Comparison of ENCODE assay signal across 16 cellular contexts in genomic region chr14:94944636-94945258, GRCh38.
DNase-seq lines count a peak whose midpoint lies in the region; ATAC-seq and TF ChIP-seq lines count a peak whose summit lies in the region.
"Had no signal": no experiment of that assay in that cellular context is flagged by ENCODE, and none has a peak within 500 bp of the region (broad histone marks: within the 10 kb centered on the region; RNA-seq: fewer than 3 reads in every experiment).

No MANE protein-coding gene starts in this region.

- intact Hi-C loops in natural killer cell (cut with micrococcal nuclease), result no loop called here

- peaks cover 4% of the 10 kb centered on the region for H3K27me3 Mint-ChIP-seq in stimulated activated naive CD8-positive, alpha-beta T cell treated with anti-CD3 and anti-CD28 coated beads, Interleukin-15, amount 100 ng/mL, for 72 hours
- no peaks in the 10 kb centered on the region for H3K27me3 Mint-ChIP-seq in activated T-helper 17 cell treated with anti-CD3 and anti-CD28 coated beads, Interleukin-2, amount 50 U/mL, for 72 hours
- peaks cover 0 to 4% of the 10 kb centered on the region in 2 donors for H3K27me3 Mint-ChIP-seq in natural killer cell (ENCODE audit: low read depth in 2 of 2)

- TF ChIP-seq CTCF in natural killer cell (IDR thresholded peaks at IDR 0.05) (no peak), foreskin fibroblast (IDR thresholded peaks at IDR 0.05; ENCODE audit: low read depth, low read length) (no peak)

- no peak for DNase-seq in stimulated activated naive CD8-positive, alpha-beta T cell treated with anti-CD3 and anti-CD28 coated beads, Interleukin-15, amount 100 ng/mL, for 72 hours
- no peak for DNase-seq in stimulated activated naive CD8-positive, alpha-beta T cell treated with anti-CD3 and anti-CD28 coated beads, Interleukin-15, Interleukin-2, amounts not matched to agents 100 U/mL and 50 U/mL, for 24 hours
- no peak for DNase-seq in natural killer cell
- no peak for DNase-seq in stimulated activated effector memory CD8-positive, alpha-beta T cell treated with anti-CD3 and anti-CD28 coated beads, Interleukin-12 subunit alpha, Interleukin-12 subunit beta, amount 100 ng/mL, for 72 hours (ENCODE audit: low spot score in 2 of 2)
- no peak for DNase-seq in foreskin fibroblast
- no peak for DNase-seq in NOMO-1 treated with dmso at 0.1 percent for 144 hours (lab: John Stamatoyannopoulos, UW; ENCODE audit: unreplicated experiment)
- no peak for DNase-seq in HuH-7.5 (ENCODE audit: low spot score)
- DNase-seq: Caco-2, GF-D8, GOT3 had no signal

- no peaks in the 10 kb centered on the region for H3K36me3 Mint-ChIP-seq in activated T-helper 17 cell treated with anti-CD3 and anti-CD28 coated beads, Interleukin-2, amount 50 U/mL, for 72 hours (ENCODE audit: low read depth)
- no peaks in the 10 kb centered on the region for H3K36me3 Mint-ChIP-seq in natural killer cell
- peaks cover 6% of the 10 kb centered on the region for H3K36me3 Mint-ChIP-seq in stimulated activated effector memory CD8-positive, alpha-beta T cell treated with anti-CD3 and anti-CD28 coated beads, Interleukin-12 subunit alpha, Interleukin-12 subunit beta, amount 100 ng/mL, for 72 hours
- H3K36me3 Mint-ChIP-seq: CD14-positive monocyte; CD8-positive, alpha-beta T cell had no signal

- no peaks in the 10 kb centered on the region for H3K4me1 Mint-ChIP-seq in stimulated activated naive CD8-positive, alpha-beta T cell treated with anti-CD3 and anti-CD28 coated beads, Interleukin-15, amount 100 ng/mL, for 72 hours
- H3K4me1 Mint-ChIP-seq in activated T-helper 17 cell treated with anti-CD3 and anti-CD28 coated beads, Interleukin-2, amount 50 U/mL, for 72 hours, result peaks cover 10% of the 10 kb centered on the region
- H3K4me1 Mint-ChIP-seq in natural killer cell, result peaks cover 23 to 27% of the 10 kb centered on the region in 2 donors
- peaks cover 20% of the 10 kb centered on the region for H3K4me1 Mint-ChIP-seq in stimulated activated effector memory CD8-positive, alpha-beta T cell treated with anti-CD3 and anti-CD28 coated beads, Interleukin-12 subunit alpha, Interleukin-12 subunit beta, amount 100 ng/mL, for 72 hours
- H3K4me1 Mint-ChIP-seq: B cell, CD14-positive monocyte had no signal

- H3K9me3 Mint-ChIP-seq in stimulated activated naive CD8-positive, alpha-beta T cell treated with anti-CD3 and anti-CD28 coated beads, Interleukin-15, amount 100 ng/mL, for 72 hours, result peaks cover 0 to 9% of the 10 kb centered on the region in 2 donors
- H3K9me3 Mint-ChIP-seq in activated T-helper 17 cell treated with anti-CD3 and anti-CD28 coated beads, Interleukin-2, amount 50 U/mL, for 72 hours, result no peaks in the 10 kb centered on the region
- no peaks in the 10 kb centered on the region for H3K9me3 Mint-ChIP-seq in natural killer cell
- peaks cover 3% of the 10 kb centered on the region for H3K9me3 Mint-ChIP-seq in stimulated activated effector memory CD8-positive, alpha-beta T cell treated with anti-CD3 and anti-CD28 coated beads, Interleukin-12 subunit alpha, Interleukin-12 subunit beta, amount 100 ng/mL, for 72 hours

- no peak overlapping the region for H3K4me3 ChIP-seq in foreskin fibroblast (ENCODE audit: low read depth in 1 of 2, low read length in 2 of 2)
- H3K4me3 ChIP-seq: HAP-1 had no signal

- H3K4me3 Mint-ChIP-seq in stimulated activated naive CD8-positive, alpha-beta T cell treated with anti-CD3 and anti-CD28 coated beads, Interleukin-15, amount 100 ng/mL, for 72 hours, result no peak overlapping the region
- H3K4me3 Mint-ChIP-seq in activated T-helper 17 cell treated with anti-CD3 and anti-CD28 coated beads, Interleukin-2, amount 50 U/mL, for 72 hours, result no peak overlapping the region
- H3K4me3 Mint-ChIP-seq in natural killer cell, result peak overlapping the region; percentile 80
- no peak overlapping the region for H3K4me3 Mint-ChIP-seq in stimulated activated effector memory CD8-positive, alpha-beta T cell treated with anti-CD3 and anti-CD28 coated beads, Interleukin-12 subunit alpha, Interleukin-12 subunit beta, amount 100 ng/mL, for 72 hours
- H3K4me3 Mint-ChIP-seq: B cell; CD14-positive monocyte; CD8-positive, alpha-beta T cell had no signal

- no peak overlapping the region for H3K27ac Mint-ChIP-seq in stimulated activated naive CD8-positive, alpha-beta T cell treated with anti-CD3 and anti-CD28 coated beads, Interleukin-15, amount 100 ng/mL, for 72 hours
- no peak overlapping the region for H3K27ac Mint-ChIP-seq in activated T-helper 17 cell treated with anti-CD3 and anti-CD28 coated beads, Interleukin-2, amount 50 U/mL, for 72 hours
- H3K27ac Mint-ChIP-seq in natural killer cell, result peak overlapping the region in 1 of 2 donors; percentile 89
- H3K27ac Mint-ChIP-seq in stimulated activated effector memory CD8-positive, alpha-beta T cell treated with anti-CD3 and anti-CD28 coated beads, Interleukin-12 subunit alpha, Interleukin-12 subunit beta, amount 100 ng/mL, for 72 hours, result no peak overlapping the region
- H3K27ac Mint-ChIP-seq: B cell, CD14-positive monocyte had no signal

- peak; percentile 37 for ATAC-seq in stimulated activated naive CD8-positive, alpha-beta T cell treated with anti-CD3 and anti-CD28 coated beads, Interleukin-15, amount 100 ng/mL, for 72 hours
- ATAC-seq in stimulated activated naive CD8-positive, alpha-beta T cell treated with anti-CD3 and anti-CD28 coated beads, Interleukin-15, Interleukin-2, amounts not matched to agents 100 U/mL and 50 U/mL, for 24 hours, result no peak
- peak; percentile 58 for ATAC-seq in activated T-helper 17 cell treated with anti-CD3 and anti-CD28 coated beads, Interleukin-2, amount 50 U/mL, for 72 hours (replicated peaks)
- no peak for ATAC-seq in natural killer cell
- peak; percentile 63 for ATAC-seq in stimulated activated effector memory CD8-positive, alpha-beta T cell treated with anti-CD3 and anti-CD28 coated beads, Interleukin-12 subunit alpha, Interleukin-12 subunit beta, amount 100 ng/mL, for 72 hours
- ATAC-seq: HepG2 had no signal

Comparison
In these comparisons a context has a peak if more than half of its experiments do, and no peak if none do; other contexts are left out.
1. ATAC-seq: peak in stimulated activated naive CD8-positive, alpha-beta T cell treated with anti-CD3 and anti-CD28 coated beads, Interleukin-15, amount 100 ng/mL, for 72 hours (single experiment), activated T-helper 17 cell treated with anti-CD3 and anti-CD28 coated beads, Interleukin-2, amount 50 U/mL, for 72 hours (single experiment) and stimulated activated effector memory CD8-positive, alpha-beta T cell treated with anti-CD3 and anti-CD28 coated beads, Interleukin-12 subunit alpha, Interleukin-12 subunit beta, amount 100 ng/mL, for 72 hours (single experiment); none in stimulated activated naive CD8-positive, alpha-beta T cell treated with anti-CD3 and anti-CD28 coated beads, Interleukin-15, Interleukin-2, amounts not matched to agents 100 U/mL and 50 U/mL, for 24 hours (single experiment) and natural killer cell (0 of 3).